12 cellular contexts compared by ENCODE assay signal in the genomic region with DNA sequence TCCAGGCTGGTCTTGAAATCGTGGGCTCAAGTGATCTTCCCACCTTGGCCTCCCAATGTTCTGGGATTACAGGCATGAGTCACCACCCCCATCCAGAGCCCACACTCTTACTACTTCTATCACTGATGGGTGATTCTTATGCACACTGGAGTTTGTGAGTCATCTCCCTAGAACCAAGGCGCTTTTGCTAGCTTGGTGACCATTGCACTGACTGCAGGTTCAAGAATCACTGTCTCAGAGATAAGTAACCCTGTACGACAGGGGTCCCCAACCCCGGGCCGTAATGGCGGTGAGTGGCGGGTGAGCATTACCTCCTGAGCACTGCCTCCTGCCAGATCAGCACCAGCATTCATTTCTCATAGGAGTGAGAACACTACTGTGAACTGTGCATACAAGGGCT.
A peak's percentile ranks its signal among the peaks of the same experiment; 100 is the strongest.
DNase-seq lines count a peak whose midpoint lies in the region; ATAC-seq, FAIRE-seq and TF ChIP-seq lines count a peak whose summit lies in the region.
"Had no signal": no experiment of that assay in that cellular context is flagged by ENCODE, and none has a peak within 500 bp of the region (broad histone marks: within the 10 kb centered on the region; RNA-seq: fewer than 3 reads in every experiment).

No MANE protein-coding gene starts in this region.

- peak overlapping the region; percentile 34 for H3K4me3 Mint-ChIP-seq in activated CD4-positive, alpha-beta T cell treated with anti-CD3 and anti-CD28 coated beads, Interleukin-2, amount 10 ng/mL, durations not matched to agents 24 days and 14 days

- no peak for TF ChIP-seq EP300 in GM12878 (IDR thresholded peaks at IDR 0.05; ENCODE audit: borderline replicate concordance in 1 of 2, control insufficient read depth in 1 of 2, low read depth in 2 of 2, low read length in 2 of 2)

- in situ Hi-C loops in GM12878 (cut with MboI), result no loop called here

- POLR2A ChIA-PET in GM12878 (lab: Charles Lee), result no interaction called here

- FAIRE-seq in GM12878 (lab: Jason Lieb, UNC), result no peak
- FAIRE-seq: TTC549 had no signal

- no peaks in the 10 kb centered on the region for H3K36me3 ChIP-seq in GM12878 (ENCODE audit: control insufficient read depth in 2 of 2, insufficient read depth in 2 of 2, low read length in 1 of 2)
- H3K36me3 ChIP-seq: HAP-1 had no signal

- H3K4me1 ChIP-seq in GM12878 (ENCODE audit: control insufficient read depth, insufficient read depth, low read length), result peaks cover 8% of the 10 kb centered on the region

- peaks cover 1% of the 10 kb centered on the region for H3K36me3 Mint-ChIP-seq in activated CD4-positive, alpha-beta T cell treated with anti-CD3 and anti-CD28 coated beads, Interleukin-2, amount 10 ng/mL, durations not matched to agents 24 days and 14 days (ENCODE audit: low read depth)

- BruUV-seq in GM12878 (replicated peaks; lab: Mats Ljungman, UMichigan), result no TSS peak

- H3K9ac ChIP-seq in GM12878 (ENCODE audit: control insufficient read depth, insufficient read depth, low read length), result no peak overlapping the region

- DNase-seq in activated CD4-positive, alpha-beta T cell treated with anti-CD3 and anti-CD28 coated beads, Interleukin-2, amount 10 ng/mL, durations not matched to agents 24 days and 14 days, result no peak
- DNase-seq in activated CD4-positive, alpha-beta T cell treated with anti-CD3 and anti-CD28 coated beads, Interleukin-2, amount 50 U/mL, for 1 hour, result no peak
- DNase-seq in RKO (ENCODE audit: low spot score), result peak; percentile 60
- no peak for DNase-seq in GM12878 (ENCODE audit: low read depth, low spot score)
- peak; percentile 81 for DNase-seq in renal cortical epithelial cell (ENCODE audit: low read depth)
- DNase-seq in NOMO-1 treated with dmso at 0.1 percent for 144 hours (lab: John Stamatoyannopoulos, UW; ENCODE audit: unreplicated experiment), result no peak
- DNase-seq in hepatic stellate cell (ENCODE audit: low spot score), result no peak
- DNase-seq: psoas muscle, testis had no signal

- no peaks in the 10 kb centered on the region for H3K27me3 Mint-ChIP-seq in activated CD4-positive, alpha-beta T cell treated with anti-CD3 and anti-CD28 coated beads, Interleukin-2, amount 10 ng/mL, durations not matched to agents 24 days and 14 days

- 60% methylated on average over 7 of the region's 7 CpGs for WGBS in GM12878 (ENCODE audit: insufficient coverage, insufficient replicate concordance, low lambda C conversion rate, missing lambda C conversion rate)

- SMC1A ChIA-PET in GM12878 (lab: Charles Lee; ENCODE audit: uncharacterized antibody, unreplicated experiment), result no interaction called here

- H3K9me3 ChIP-seq in GM12878 (replicated peaks; ENCODE audit: control insufficient read depth, insufficient read depth, low read length), result no peaks in the 10 kb centered on the region; the same call in 2 of the 3 replicates
- H3K9me3 ChIP-seq: HAP-1, psoas muscle, testis had no signal

- intact Hi-C loops in activated CD4-positive, alpha-beta T cell treated with anti-CD3 and anti-CD28 coated beads, Interleukin-2, amount 10 ng/mL, durations not matched to agents 24 days and 14 days (cut with micrococcal nuclease), result no loop called here
- intact Hi-C loops in GM12878 (cut with micrococcal nuclease; ENCODE audit: unreplicated experiment), result no loop called here

- H3K9me3 Mint-ChIP-seq in activated CD4-positive, alpha-beta T cell treated with anti-CD3 and anti-CD28 coated beads, Interleukin-2, amount 10 ng/mL, durations not matched to agents 24 days and 14 days, result no peaks in the 10 kb centered on the region

- H3K27ac Mint-ChIP-seq in activated CD4-positive, alpha-beta T cell treated with anti-CD3 and anti-CD28 coated beads, Interleukin-2, amount 10 ng/mL, durations not matched to agents 24 days and 14 days, result peak overlapping the region; percentile 85

- TF ChIP-seq CTCF in GM12878 (IDR thresholded peaks at IDR 0.05 in 2 of 3, conservative IDR thresholded peaks at IDR 0.05 in 1 of 3; ENCODE audit: control insufficient read depth in 2 of 3, extremely low read depth in 1 of 3, insufficient read depth in 1 of 3, low read depth in 3 of 3, low read length in 3 of 3), result no peak

- H3K4me2 ChIP-seq in GM12878 (ENCODE audit: control insufficient read depth, insufficient read depth), result no peak overlapping the region

- TF ChIP-seq POLR2A in GM12878 (IDR thresholded peaks at IDR 0.05; ENCODE audit: low read depth, low read length), result no peak

- H3K27me3 ChIP-seq in GM12878 (replicated peaks in 1 of 2; ENCODE audit: control insufficient read depth in 2 of 2, insufficient read depth in 2 of 2, low read length in 1 of 2), result no peaks in the 10 kb centered on the region; a peak in 2 of 4 replicates
- H3K27me3 ChIP-seq: testis had no signal

- no peak overlapping the region for H3K4me3 ChIP-seq in GM12878
- H3K4me3 ChIP-seq: HAP-1, psoas muscle, testis had no signal

- no peak overlapping the region for H2AFZ ChIP-seq in GM12878 (ENCODE audit: control insufficient read depth, low read depth, low read length)

- CTCF ChIA-PET in GM12878 (lab: Yijun Ruan, JAX), result interaction anchor here (1.2 kb wide), 1 partner anchor 527 kb away, joined by 3 read pairs; no protein-coding TSS in a partner anchor

- no peaks in the 10 kb centered on the region for H3K79me2 ChIP-seq in GM12878 (ENCODE audit: control insufficient read depth, insufficient read depth, low read length)

- no peak overlapping the region for H3K27ac ChIP-seq in GM12878 (ENCODE audit: control insufficient read depth, insufficient read depth)
- H3K27ac ChIP-seq: psoas muscle, testis had no signal

- no peaks in the 10 kb centered on the region for H4K20me1 ChIP-seq in GM12878 (ENCODE audit: control insufficient read depth, insufficient read depth)

- H3K4me1 Mint-ChIP-seq in activated CD4-positive, alpha-beta T cell treated with anti-CD3 and anti-CD28 coated beads, Interleukin-2, amount 10 ng/mL, durations not matched to agents 24 days and 14 days, result peaks cover 84% of the 10 kb centered on the region

- TF ChIP-seq RAD21 in GM12878 (IDR thresholded peaks at IDR 0.05; ENCODE audit: insufficient read depth, low read depth, low read length), result no peak

- ATAC-seq in GM12878, result no peak
- ATAC-seq in HG02973 (IDR thresholded peaks at IDR 0.05; ENCODE audit: unreplicated experiment), result no peak

- RAD21 ChIA-PET in GM12878 (lab: Charles Lee; ENCODE audit: unreplicated experiment), result no interaction called here

TF ChIP-seq in GM12878, 131 proteins besides CTCF, POLR2A, EP300 and RAD21:
- TF ChIP-seq STAT1 (conservative IDR thresholded peaks at IDR 0.05), result no peak
- TF ChIP-seq, protein P1, sequence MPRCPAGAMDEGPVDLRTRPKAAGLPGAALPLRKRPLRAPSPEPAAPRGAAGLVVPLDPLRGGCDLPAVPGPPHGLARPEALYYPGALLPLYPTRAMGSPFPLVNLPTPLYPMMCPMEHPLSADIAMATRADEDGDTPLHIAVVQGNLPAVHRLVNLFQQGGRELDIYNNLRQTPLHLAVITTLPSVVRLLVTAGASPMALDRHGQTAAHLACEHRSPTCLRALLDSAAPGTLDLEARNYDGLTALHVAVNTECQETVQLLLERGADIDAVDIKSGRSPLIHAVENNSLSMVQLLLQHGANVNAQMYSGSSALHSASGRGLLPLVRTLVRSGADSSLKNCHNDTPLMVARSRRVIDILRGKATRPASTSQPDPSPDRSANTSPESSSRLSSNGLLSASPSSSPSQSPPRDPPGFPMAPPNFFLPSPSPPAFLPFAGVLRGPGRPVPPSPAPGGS (IDR thresholded peaks at IDR 0.05; ENCODE audit: borderline replicate concordance, insufficient read depth, low read depth, low read length, poor library complexity, severe bottlenecking), result peak; percentile 4

Comparison
In these comparisons a context has a peak if more than half of its experiments do, and no peak if none do; other contexts are left out.
1. DNase-seq: peak in RKO (single experiment) and renal cortical epithelial cell (single experiment); none in activated CD4-positive, alpha-beta T cell treated with anti-CD3 and anti-CD28 coated beads, Interleukin-2, amount 10 ng/mL, durations not matched to agents 24 days and 14 days (single experiment), activated CD4-positive, alpha-beta T cell treated with anti-CD3 and anti-CD28 coated beads, Interleukin-2, amount 50 U/mL, for 1 hour (single experiment), GM12878 (single experiment), NOMO-1 treated with dmso at 0.1 percent for 144 hours (single experiment) and hepatic stellate cell (single experiment).